ENCODE assay signal across 15 cellular contexts in the genomic region with DNA sequence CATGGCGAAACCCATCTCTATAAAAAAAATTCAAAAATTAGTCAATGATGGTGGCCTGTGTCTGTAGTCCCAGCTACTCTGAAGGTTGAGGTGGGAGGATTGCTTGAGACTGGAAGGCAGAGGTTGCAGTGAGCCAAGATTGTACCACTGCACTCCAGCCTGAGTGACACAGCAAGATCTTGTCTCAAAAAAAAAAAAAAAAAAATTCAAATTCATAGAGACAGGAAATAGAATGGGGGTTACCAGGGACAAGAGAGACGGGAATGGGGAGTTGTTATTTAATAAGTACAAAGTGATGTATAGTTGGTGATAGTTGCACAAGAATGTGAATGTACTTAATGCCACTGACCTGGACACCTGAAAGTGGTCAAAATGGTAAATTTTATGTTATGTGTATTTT.
"Had no signal": no experiment of that assay in that cellular context is flagged by ENCODE, and none has a peak within 500 bp of the region (broad histone marks: within the 10 kb centered on the region; RNA-seq: fewer than 3 reads in every experiment).

No MANE protein-coding gene starts in this region.

- ATAC-seq: activated CD8-positive, alpha-beta T cell treated with anti-CD3 and anti-CD28 coated beads, Interleukin-2, amount 10 ng/mL, durations not matched to agents 7 days and 5 days; activated naive CD4-positive, alpha-beta T cell treated with anti-CD3 and anti-CD28 coated beads, Interleukin-2, amount 50 U/mL, for 72 hours; heart left ventricle; left lung; psoas muscle; right cardiac atrium had no signal

- H3K4me1 ChIP-seq: left lung, psoas muscle had no signal

- H3K4me3 Mint-ChIP-seq: activated CD4-positive, alpha-beta T cell treated with anti-CD3 and anti-CD28 coated beads, Interleukin-2, amount 10 ng/mL, durations not matched to agents 24 days and 14 days; activated CD8-positive, alpha-beta T cell treated with anti-CD3 and anti-CD28 coated beads, Interleukin-2, amount 10 ng/mL, durations not matched to agents 7 days and 5 days; activated T-cell treated with anti-CD3 and anti-CD28 coated beads, Interleukin-2, amount 50 U/mL, for 24 hours; memory B cell; stimulated activated naive CD8-positive, alpha-beta T cell treated with anti-CD3 and anti-CD28 coated beads, Interleukin-15, Interleukin-2, amounts not matched to agents 100 ng/mL and 50 ng/mL, for 24 hours; T-helper 2 cell treated with Interferon-gamma antibody and Interleukin-4, amounts not matched to agents 5 μg/mL and 100 μg/mL, for 36 hours had no signal

- H3K9me3 ChIP-seq: heart left ventricle, left lung, psoas muscle, transverse colon had no signal

- DNase-seq: activated CD4-positive, alpha-beta T cell treated with anti-CD3 and anti-CD28 coated beads, Interleukin-2, amount 10 ng/mL, durations not matched to agents 24 days and 14 days; activated CD8-positive, alpha-beta T cell treated with anti-CD3 and anti-CD28 coated beads, Interleukin-2, amount 10 ng/mL, durations not matched to agents 7 days and 5 days; activated effector memory CD4-positive, alpha-beta T cell treated with anti-CD3 and anti-CD28 coated beads, Interleukin-2, amount 50 U/mL, for 16 hours; heart left ventricle; left lung; psoas muscle; right cardiac atrium; transverse colon had no signal

- H3K27me3 ChIP-seq: cardiac muscle cell, heart left ventricle, left lung, transverse colon had no signal

- H3K36me3 ChIP-seq: cardiac muscle cell, heart left ventricle, left lung, transverse colon had no signal

- H3K4me3 ChIP-seq: cardiac muscle cell, heart left ventricle, left lung, psoas muscle, transverse colon had no signal

- FAIRE-seq: frontal cortex had no signal

- H3K9me3 Mint-ChIP-seq: activated CD4-positive, alpha-beta T cell treated with anti-CD3 and anti-CD28 coated beads, Interleukin-2, amount 10 ng/mL, durations not matched to agents 24 days and 14 days; activated naive CD4-positive, alpha-beta T cell treated with anti-CD3 and anti-CD28 coated beads, Interleukin-2, amount 50 U/mL, for 72 hours; activated T-cell treated with anti-CD3 and anti-CD28 coated beads, Interleukin-2, amount 50 U/mL, for 24 hours; memory B cell; stimulated activated naive CD8-positive, alpha-beta T cell treated with anti-CD3 and anti-CD28 coated beads, Interleukin-15, Interleukin-2, amounts not matched to agents 100 ng/mL and 50 ng/mL, for 24 hours; T-helper 2 cell treated with Interferon-gamma antibody and Interleukin-4, amounts not matched to agents 5 μg/mL and 100 μg/mL, for 36 hours had no signal

- H3K27me3 Mint-ChIP-seq: activated CD4-positive, alpha-beta T cell treated with anti-CD3 and anti-CD28 coated beads, Interleukin-2, amount 10 ng/mL, durations not matched to agents 24 days and 14 days; activated T-cell treated with anti-CD3 and anti-CD28 coated beads, Interleukin-2, amount 50 U/mL, for 24 hours; memory B cell; stimulated activated naive CD8-positive, alpha-beta T cell treated with anti-CD3 and anti-CD28 coated beads, Interleukin-15, Interleukin-2, amounts not matched to agents 100 ng/mL and 50 ng/mL, for 24 hours had no signal

- H3K27ac Mint-ChIP-seq: activated CD4-positive, alpha-beta T cell treated with anti-CD3 and anti-CD28 coated beads, Interleukin-2, amount 10 ng/mL, durations not matched to agents 24 days and 14 days; memory B cell; stimulated activated naive CD8-positive, alpha-beta T cell treated with anti-CD3 and anti-CD28 coated beads, Interleukin-15, Interleukin-2, amounts not matched to agents 100 ng/mL and 50 ng/mL, for 24 hours; T-helper 2 cell treated with Interferon-gamma antibody and Interleukin-4, amounts not matched to agents 5 μg/mL and 100 μg/mL, for 36 hours had no signal

- H3K27ac ChIP-seq: cardiac muscle cell, heart left ventricle, left lung, psoas muscle, transverse colon had no signal
